In the genomic region with DNA sequence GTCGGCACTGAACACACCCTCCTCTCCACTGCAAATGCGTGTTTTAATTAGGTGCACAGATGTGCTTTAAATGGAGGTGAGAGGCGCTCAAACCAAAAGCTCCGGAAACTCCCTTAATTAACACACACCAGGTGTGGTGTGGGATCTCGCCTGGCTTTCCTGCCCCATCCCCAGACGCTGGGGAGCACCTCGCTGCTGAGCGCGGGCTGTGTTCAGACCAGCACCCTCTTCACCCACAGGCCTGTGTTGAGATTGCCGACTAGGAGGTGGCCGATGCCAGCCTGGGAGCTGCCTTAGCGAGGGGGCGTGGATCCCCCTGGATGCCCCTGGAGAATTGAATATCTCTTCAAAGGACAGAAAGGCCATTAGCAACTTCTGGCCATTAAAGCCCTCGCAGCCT, we compare ENCODE assay signal across 23 cellular contexts.
DNase-seq lines count a peak whose midpoint lies in the region; ATAC-seq, FAIRE-seq and TF ChIP-seq lines count a peak whose summit lies in the region.
"Had no signal": no experiment of that assay in that cellular context is flagged by ENCODE, and none has a peak within 500 bp of the region (broad histone marks: within the 10 kb centered on the region; RNA-seq: fewer than 3 reads in every experiment).

No MANE protein-coding gene starts in this region.

- no peak overlapping the region for H3K4me2 ChIP-seq in GM23338
- H3K4me2 ChIP-seq in neural cell (ENCODE audit: low read length): no peak overlapping the region
- H3K4me2 ChIP-seq: A549; BLaER1 treated with 17β-estradiol and CSF1 and Interleukin-3, amounts not matched to agents 10 nM and 100 nM had no signal

- H3F3A ChIP-seq in GM23338 (replicated peaks; ENCODE audit: low read depth) (no peaks in the 10 kb centered on the region), neural cell (ENCODE audit: insufficient read depth, low read length, poor library complexity, severe bottlenecking) (peaks cover 24% of the 10 kb centered on the region)

- H3K27me3 Mint-ChIP-seq in GM23338 (ENCODE audit: insufficient read depth, low read depth, poor library complexity): peaks cover 5% of the 10 kb centered on the region
- H3K27me3 Mint-ChIP-seq: CD4-positive, alpha-beta T cell had no signal

- peaks cover 7% of the 10 kb centered on the region; the same call in 2 of the 3 replicates for H3K4me1 Mint-ChIP-seq in GM23338
- H3K4me1 Mint-ChIP-seq: CD14-positive monocyte; CD8-positive, alpha-beta memory T cell had no signal

- no peak for TF ChIP-seq POLR2A in GM12892 (IDR thresholded peaks at IDR 0.05; ENCODE audit: low read depth, low read length)

- no peak for TF ChIP-seq CTCF in GM23338 (conservative IDR thresholded peaks at IDR 0.05; ENCODE audit: low read depth in 2 of 2)
- TF ChIP-seq CTCF in neural cell (IDR thresholded peaks at IDR 0.05; ENCODE audit: poor library complexity, severe bottlenecking): no peak
- TF ChIP-seq CTCF in D721Med (IDR thresholded peaks at IDR 0.05; ENCODE audit: insufficient read depth, missing control alignments): no peak

- no peak overlapping the region for H3K27ac Mint-ChIP-seq in GM23338
- H3K27ac Mint-ChIP-seq: CD14-positive monocyte; CD4-positive, alpha-beta T cell; CD8-positive, alpha-beta memory T cell; H9 had no signal

- peak overlapping the region; percentile 62 for H3K9ac ChIP-seq in neural cell (ENCODE audit: low read length)
- H3K9ac ChIP-seq: BLaER1 treated with 17β-estradiol and CSF1 and Interleukin-3, amounts not matched to agents 10 nM and 100 nM had no signal

- H3K9me2 ChIP-seq in GM23338 (ENCODE audit: insufficient read depth) (0 out of 2 replicates have a peak, but pooled peaks cover 8% of the 10 kb centered on the region), neural cell (ENCODE audit: insufficient read depth, low read length) (no peaks in the 10 kb centered on the region)

- H3K36me3 ChIP-seq in GM23338 (ENCODE audit: insufficient read depth): peaks cover 6% of the 10 kb centered on the region; the same call in 1 of the 2 replicates
- peaks cover 6% of the 10 kb centered on the region for H3K36me3 ChIP-seq in neural cell (ENCODE audit: insufficient read depth, low read length)

- H3K4me3 ChIP-seq in GM23338: no peak overlapping the region
- H3K4me3 ChIP-seq in neural cell (ENCODE audit: low read length): no peak overlapping the region
- H3K4me3 ChIP-seq: A549; BLaER1 treated with 17β-estradiol and CSF1 and Interleukin-3, amounts not matched to agents 10 nM and 100 nM had no signal

- no peak overlapping the region for H3K27ac ChIP-seq in GM23338 (ENCODE audit: low read depth)
- peak overlapping the region; percentile 26 for H3K27ac ChIP-seq in angular gyrus (ENCODE audit: low read depth, low read length)
- H3K27ac ChIP-seq in neural cell (ENCODE audit: low read length): peak overlapping the region; percentile 95
- H3K27ac ChIP-seq: A549; BLaER1 treated with 17β-estradiol and CSF1 and Interleukin-3, amounts not matched to agents 10 nM and 100 nM had no signal

- H3K79me2 ChIP-seq in GM23338 (replicated peaks; ENCODE audit: insufficient read depth) (no peaks in the 10 kb centered on the region), neural cell (replicated peaks; ENCODE audit: insufficient read depth, low read length) (no peaks in the 10 kb centered on the region)

- ATAC-seq in GM23338: peak; percentile 41; the same call in 2 of the 3 replicates
- ATAC-seq: A549, HCT116 had no signal

- H2AFZ ChIP-seq in GM23338 (no peak overlapping the region), neural cell (ENCODE audit: low read depth, low read length) (no peak overlapping the region)

- H3K9me3 ChIP-seq in neural cell (ENCODE audit: low read length): no peaks in the 10 kb centered on the region
- H3K9me3 ChIP-seq: BE2C had no signal

- no peaks in the 10 kb centered on the region for H3K4me1 ChIP-seq in GM23338 (ENCODE audit: insufficient read depth)
- H3K4me1 ChIP-seq: A549, BE2C had no signal

- DNase-seq in GM23338 (ENCODE audit: low spot score) (no peak), NCI-H2171 (lab: John Stamatoyannopoulos, UW) (peak; percentile 9), GM12892 (ENCODE audit: insufficient read length) (no peak), D721Med (ENCODE audit: insufficient read length, low spot score) (no peak), globus pallidus (ENCODE audit: low spot score) (no peak)
- DNase-seq: 8988T; ACHN; AML-193; BE2C; CD4-positive, alpha-beta T cell; CD8-positive, alpha-beta memory T cell; DMS53; DMS79 treated with DMSO at 0.1 percent for 48 hours; GF-D8; H9 had no signal

- no peak for TF ChIP-seq RAD21 in neural cell (conservative IDR thresholded peaks at IDR 0.05)

- H3K27me3 ChIP-seq in GM23338 (ENCODE audit: insufficient read depth) (no peaks in the 10 kb centered on the region), neural cell (ENCODE audit: insufficient read depth, low read depth, low read length) (no peaks in the 10 kb centered on the region)
- H3K27me3 ChIP-seq: BE2C; BLaER1 treated with 17β-estradiol and CSF1 and Interleukin-3, amounts not matched to agents 10 nM and 100 nM had no signal

- no peak overlapping the region for H3K4me3 Mint-ChIP-seq in GM23338
- H3K4me3 Mint-ChIP-seq: CD14-positive monocyte; CD4-positive, alpha-beta T cell; CD8-positive, alpha-beta memory T cell; H9 had no signal

- H4K20me1 ChIP-seq in GM23338 (replicated peaks; ENCODE audit: insufficient read depth) (no peaks in the 10 kb centered on the region), neural cell (ENCODE audit: insufficient read depth) (no peaks in the 10 kb centered on the region)
- H4K20me1 ChIP-seq: BLaER1 treated with 17β-estradiol and CSF1 and Interleukin-3, amounts not matched to agents 10 nM and 100 nM had no signal

- peaks cover 9% of the 10 kb centered on the region; the same call in 2 of the 3 replicates for H3K36me3 Mint-ChIP-seq in GM23338 (ENCODE audit: low read depth)
- H3K36me3 Mint-ChIP-seq: CD14-positive monocyte; CD8-positive, alpha-beta memory T cell had no signal

- TF ChIP-seq EP300 in neural cell (conservative IDR thresholded peaks at IDR 0.05; ENCODE audit: poor library complexity, severe bottlenecking): no peak

- FAIRE-seq in GM12892 (lab: Jason Lieb, UNC) (no peak), D721Med (lab: Jason Lieb, UNC) (no peak)
- FAIRE-seq: A549, GM12891, H1 had no signal

- H3K9me3 Mint-ChIP-seq in GM23338: peaks cover 22% of the 10 kb centered on the region

TF ChIP-seq in GM23338, 12 proteins besides CTCF, POLR2A, EP300 and RAD21 (continues in another document):
- TF ChIP-seq STAT1 (IDR thresholded peaks at IDR 0.05; ENCODE audit: unreplicated experiment) (no peak), EZH2 (IDR thresholded peaks at IDR 0.05; ENCODE audit: low read depth, unreplicated experiment) (no peak), ZNF331 (CRISPR knock-in tag; IDR thresholded peaks at IDR 0.05; ENCODE audit: low read depth) (no peak), POLR2AphosphoS5 (IDR thresholded peaks at IDR 0.05; ENCODE audit: low read depth) (no peak), JUNB (IDR thresholded peaks at IDR 0.05; ENCODE audit: unreplicated experiment) (no peak), CREB1 (CRISPR knock-in tag; IDR thresholded peaks at IDR 0.05; ENCODE audit: low read depth) (no peak), EZH2phosphoT487 (IDR thresholded peaks at IDR 0.05; ENCODE audit: unreplicated experiment) (no peak), NANOG (IDR thresholded peaks at IDR 0.05; ENCODE audit: borderline replicate concordance) (no peak)
- TF ChIP-seq, protein P1, sequence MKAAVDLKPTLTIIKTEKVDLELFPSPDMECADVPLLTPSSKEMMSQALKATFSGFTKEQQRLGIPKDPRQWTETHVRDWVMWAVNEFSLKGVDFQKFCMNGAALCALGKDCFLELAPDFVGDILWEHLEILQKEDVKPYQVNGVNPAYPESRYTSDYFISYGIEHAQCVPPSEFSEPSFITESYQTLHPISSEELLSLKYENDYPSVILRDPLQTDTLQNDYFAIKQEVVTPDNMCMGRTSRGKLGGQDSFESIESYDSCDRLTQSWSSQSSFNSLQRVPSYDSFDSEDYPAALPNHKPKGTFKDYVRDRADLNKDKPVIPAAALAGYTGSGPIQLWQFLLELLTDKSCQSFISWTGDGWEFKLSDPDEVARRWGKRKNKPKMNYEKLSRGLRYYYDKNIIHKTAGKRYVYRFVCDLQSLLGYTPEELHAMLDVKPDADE (IDR thresholded peaks at IDR 0.05): no peak

TF ChIP-seq in neural cell, 6 proteins besides CTCF, POLR2A, EP300 and RAD21:
- TF ChIP-seq EZH2 (IDR thresholded peaks at IDR 0.05; ENCODE audit: borderline replicate concordance, insufficient read depth, low read length, poor library complexity, severe bottlenecking): no peak
- no peak for TF ChIP-seq SMC3 (conservative IDR thresholded peaks at IDR 0.05; ENCODE audit: poor library complexity)
- TF ChIP-seq, protein P2, sequence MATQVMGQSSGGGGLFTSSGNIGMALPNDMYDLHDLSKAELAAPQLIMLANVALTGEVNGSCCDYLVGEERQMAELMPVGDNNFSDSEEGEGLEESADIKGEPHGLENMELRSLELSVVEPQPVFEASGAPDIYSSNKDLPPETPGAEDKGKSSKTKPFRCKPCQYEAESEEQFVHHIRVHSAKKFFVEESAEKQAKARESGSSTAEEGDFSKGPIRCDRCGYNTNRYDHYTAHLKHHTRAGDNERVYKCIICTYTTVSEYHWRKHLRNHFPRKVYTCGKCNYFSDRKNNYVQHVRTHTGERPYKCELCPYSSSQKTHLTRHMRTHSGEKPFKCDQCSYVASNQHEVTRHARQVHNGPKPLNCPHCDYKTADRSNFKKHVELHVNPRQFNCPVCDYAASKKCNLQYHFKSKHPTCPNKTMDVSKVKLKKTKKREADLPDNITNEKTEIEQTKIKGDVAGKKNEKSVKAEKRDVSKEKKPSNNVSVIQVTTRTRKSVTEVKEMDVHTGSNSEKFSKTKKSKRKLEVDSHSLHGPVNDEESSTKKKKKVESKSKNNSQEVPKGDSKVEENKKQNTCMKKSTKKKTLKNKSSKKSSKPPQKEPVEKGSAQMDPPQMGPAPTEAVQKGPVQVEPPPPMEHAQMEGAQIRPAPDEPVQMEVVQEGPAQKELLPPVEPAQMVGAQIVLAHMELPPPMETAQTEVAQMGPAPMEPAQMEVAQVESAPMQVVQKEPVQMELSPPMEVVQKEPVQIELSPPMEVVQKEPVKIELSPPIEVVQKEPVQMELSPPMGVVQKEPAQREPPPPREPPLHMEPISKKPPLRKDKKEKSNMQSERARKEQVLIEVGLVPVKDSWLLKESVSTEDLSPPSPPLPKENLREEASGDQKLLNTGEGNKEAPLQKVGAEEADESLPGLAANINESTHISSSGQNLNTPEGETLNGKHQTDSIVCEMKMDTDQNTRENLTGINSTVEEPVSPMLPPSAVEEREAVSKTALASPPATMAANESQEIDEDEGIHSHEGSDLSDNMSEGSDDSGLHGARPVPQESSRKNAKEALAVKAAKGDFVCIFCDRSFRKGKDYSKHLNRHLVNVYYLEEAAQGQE (IDR thresholded peaks at IDR 0.05; ENCODE audit: borderline replicate concordance): no peak
- TF ChIP-seq TAF1 (IDR thresholded peaks at IDR 0.05; ENCODE audit: low read depth): no peak
- TF ChIP-seq MXI1 (conservative IDR thresholded peaks at IDR 0.05; ENCODE audit: poor library complexity, severe bottlenecking): no peak
- no peak for TF ChIP-seq POLR2AphosphoS5 (IDR thresholded peaks at IDR 0.05)
